ENCODE assay signal across 10 cellular contexts in genomic region chr16:67151431-67152097, GRCh38.
DNase-seq lines count a peak whose midpoint lies in the region; ATAC-seq and TF ChIP-seq lines count a peak whose summit lies in the region.
"Had no signal": no experiment of that assay in that cellular context is flagged by ENCODE, and none has a peak within 500 bp of the region (broad histone marks: within the 10 kb centered on the region; RNA-seq: fewer than 3 reads in every experiment).

No MANE protein-coding gene starts in this region.

- no peaks in the 10 kb centered on the region for H3K9me3 Mint-ChIP-seq in stimulated activated memory B cell treated with anti-CD40 and anti-IgM and Interleukin-4, amounts not matched to agents 10 μg/mL and 1 μg/mL and 100 μg/mL, for 72 hours

- no peaks in the 10 kb centered on the region for H3K9me3 ChIP-seq in RWPE2 (ENCODE audit: severe bottlenecking)
- H3K9me3 ChIP-seq: adrenal gland, tibial nerve had no signal

- H3K27ac Mint-ChIP-seq in stimulated activated memory B cell treated with anti-CD40 and anti-IgM and Interleukin-4, amounts not matched to agents 10 μg/mL and 1 μg/mL and 100 μg/mL, for 72 hours, result peak overlapping the region; percentile 30

- peak overlapping the region; percentile 76 for H3K4me3 Mint-ChIP-seq in stimulated activated memory B cell treated with anti-CD40 and anti-IgM and Interleukin-4, amounts not matched to agents 10 μg/mL and 1 μg/mL and 100 μg/mL, for 72 hours

- no peaks in the 10 kb centered on the region for H3K4me1 ChIP-seq in RWPE2 (ENCODE audit: insufficient read depth, poor library complexity, severe bottlenecking)

- ATAC-seq in RWPE2 (ENCODE audit: low read depth) (no peak), GM19452 (IDR thresholded peaks at IDR 0.05; ENCODE audit: unreplicated experiment) (no peak)
- ATAC-seq in stimulated activated memory B cell treated with anti-CD40 and anti-IgM and Interleukin-4, amounts not matched to agents 10 μg/mL and 1 μg/mL and 100 μg/mL, for 72 hours, result no peak

- DNase-seq in NCI-H2227 (lab: John Stamatoyannopoulos, UW; ENCODE audit: unreplicated experiment) (peak; percentile 5), NCI-H2227 treated with DMSO at 0.1 percent for 48 hours (lab: John Stamatoyannopoulos, UW) (no peak), RWPE2 (ENCODE audit: low spot score) (peak; percentile 28), foreskin fibroblast (no peak), HuH-7.5 (ENCODE audit: low spot score) (no peak)
- DNase-seq in activated effector memory CD4-positive, alpha-beta T cell treated with anti-CD3 and anti-CD28 coated beads, Interleukin-2, amount 50 U/mL, for 16 hours, result no peak

- TF ChIP-seq CTCF in RWPE2 (IDR thresholded peaks at IDR 0.05; ENCODE audit: poor library complexity, severe bottlenecking) (no peak), foreskin fibroblast (IDR thresholded peaks at IDR 0.05; ENCODE audit: low read depth, low read length) (no peak)

- no peak overlapping the region for H3K4me3 ChIP-seq in RWPE2 (ENCODE audit: severe bottlenecking)
- H3K4me3 ChIP-seq in foreskin fibroblast (ENCODE audit: low read depth in 1 of 2, low read length in 2 of 2), result peak overlapping the region; percentile 64 to 71

- peaks cover 30% of the 10 kb centered on the region for H3K36me3 Mint-ChIP-seq in stimulated activated memory B cell treated with anti-CD40 and anti-IgM and Interleukin-4, amounts not matched to agents 10 μg/mL and 1 μg/mL and 100 μg/mL, for 72 hours

- peaks cover 39% of the 10 kb centered on the region for H3K4me1 Mint-ChIP-seq in stimulated activated memory B cell treated with anti-CD40 and anti-IgM and Interleukin-4, amounts not matched to agents 10 μg/mL and 1 μg/mL and 100 μg/mL, for 72 hours

- H3K36me3 ChIP-seq in RWPE2 (ENCODE audit: low read depth), result peaks cover 16% of the 10 kb centered on the region

- peak overlapping the region; percentile 42 for H3K27ac ChIP-seq in RWPE2 (ENCODE audit: poor library complexity, severe bottlenecking)

- no peaks in the 10 kb centered on the region for H3K27me3 ChIP-seq in RWPE2 (ENCODE audit: insufficient read depth, poor library complexity, severe bottlenecking)
- H3K27me3 ChIP-seq: adrenal gland had no signal

- H3K27me3 Mint-ChIP-seq in stimulated activated memory B cell treated with anti-CD40 and anti-IgM and Interleukin-4, amounts not matched to agents 10 μg/mL and 1 μg/mL and 100 μg/mL, for 72 hours, result peaks cover 29% of the 10 kb centered on the region

Comparison
In these comparisons a context has a peak if more than half of its experiments do, and no peak if none do; other contexts are left out.
1. DNase-seq: peak in NCI-H2227 (single experiment) and RWPE2 (single experiment); none in NCI-H2227 treated with DMSO at 0.1 percent for 48 hours (single experiment), foreskin fibroblast (0 of 2), activated effector memory CD4-positive, alpha-beta T cell treated with anti-CD3 and anti-CD28 coated beads, Interleukin-2, amount 50 U/mL, for 16 hours (single experiment) and HuH-7.5 (single experiment).